ENCODE assay signal across 36 cellular contexts in genomic region chr2:20693317-20693716, GRCh38. TPM values are rescaled to one million over a fixed set of nuclear protein-coding genes. Genes with fewer than 3 reads are reported as not detected.
"Had no signal": no experiment of that assay in that cellular context is flagged by ENCODE, and none has a peak within 500 bp of the region (broad histone marks: within the 10 kb centered on the region; RNA-seq: fewer than 3 reads in every experiment).

No MANE protein-coding gene starts in this region.

- H3K27me3 ChIP-seq: MG63 had no signal

- H3K9ac ChIP-seq: KMS-11 had no signal

- H3K9me3 ChIP-seq: MG63 had no signal

- H3K4me3 ChIP-seq: MG63 had no signal

- H3K27ac ChIP-seq: KMS-11 had no signal

- DNase-seq: Karpas-422, Kasumi-1, MG63, MM.1S, MV-4-11, NCI-H1048, NCI-H1092, NCI-H1092 treated with DMSO at 0.1 percent for 48 hours, NCI-H1105, NCI-H1105 treated with DMSO at 0.1 percent for 48 hours, NCI-H1417, NCI-H1417 treated with DMSO at 0.1 percent for 48 hours, NCI-H1436, NCI-H1436 treated with DMSO at 0.1 percent for 48 hours, NCI-H146, NCI-H1694, NCI-H1694 treated with DMSO at 0.1 percent for 48 hours, NCI-H187, NCI-H187 treated with DMSO at 0.1 percent for 48 hours, NCI-H1930, NCI-H2029, NCI-H2029 treated with DMSO at 0.1 percent for 48 hours, NCI-H2081, NCI-H2081 treated with DMSO at 0.1 percent for 48 hours, NCI-H2107, NCI-H2171, NCI-H2171 treated with DMSO at 0.1 percent for 48 hours, NCI-H2227 treated with DMSO at 0.1 percent for 48 hours, NCI-H226, NCI-H345, NCI-H446, NCI-H446 treated with DMSO at 0.1 percent for 48 hours, NCI-H510A had no signal

- H3K4me2 ChIP-seq: KMS-11 had no signal

- H3K36me3 ChIP-seq: MG63 had no signal

RNA-seq across cellular contexts. Expression of gene GDF7, which starts 26.4 kb away (rescaled TPM):
- total RNA-seq: LHCN-M2, MCF 10A had no signal
